In genomic region chr16:67177743-67178699, GRCh38 we compare ENCODE assay signal across 8 cellular contexts. TPM values are rescaled to one million over a fixed set of nuclear protein-coding genes. Genes with fewer than 3 reads are reported as not detected.
DNase-seq lines count a peak whose midpoint lies in the region; ATAC-seq and TF ChIP-seq lines count a peak whose summit lies in the region.

No MANE protein-coding gene starts in this region.

- intact Hi-C loops in posterior cingulate gyrus (cut with DNase I): no loop called here
- intact Hi-C loops in lower leg skin (cut with DNase I; ENCODE audit: low total_unique reads): no loop called here

- peaks cover 7% of the 10 kb centered on the region for H3K4me1 ChIP-seq in cardiac muscle cell (ENCODE audit: low read depth)

- peaks cover 19% of the 10 kb centered on the region for H3K4me1 Mint-ChIP-seq in activated naive CD8-positive, alpha-beta T cell treated with anti-CD3 and anti-CD28 coated beads for 36 hours

- no peaks in the 10 kb centered on the region for H3K9me3 ChIP-seq in cardiac muscle cell (ENCODE audit: low read depth)

- H3K36me3 ChIP-seq in cardiac muscle cell: no peaks in the 10 kb centered on the region

- TF ChIP-seq POLR2A in lower leg skin (IDR thresholded peaks at IDR 0.05): no peak

- no peaks in the 10 kb centered on the region for H3K9me3 Mint-ChIP-seq in activated naive CD8-positive, alpha-beta T cell treated with anti-CD3 and anti-CD28 coated beads for 36 hours

- no peak overlapping the region for H3K27ac ChIP-seq in cardiac muscle cell

- 3 to 4% methylated on average over 32 to 52 of the region's 73 CpGs for WGBS in lower leg skin, 2 donors

- H3K4me3 ChIP-seq in cardiac muscle cell (peak overlapping the region; percentile 16), lower leg skin (ENCODE audit: low read depth, poor library complexity, severe bottlenecking) (no peak overlapping the region)

- H3K27ac Mint-ChIP-seq in activated naive CD8-positive, alpha-beta T cell treated with anti-CD3 and anti-CD28 coated beads for 36 hours: no peak overlapping the region

- peaks cover 3% of the 10 kb centered on the region for H3K36me3 Mint-ChIP-seq in activated naive CD8-positive, alpha-beta T cell treated with anti-CD3 and anti-CD28 coated beads for 36 hours

- H3K27me3 ChIP-seq in cardiac muscle cell: peaks cover 35% of the 10 kb centered on the region

- peak; percentile 87 for DNase-seq in DMS 273 (lab: John Stamatoyannopoulos, UW; ENCODE audit: unreplicated experiment)
- DNase-seq in DMS 273 treated with DMSO at 0.1 percent for 48 hours (lab: John Stamatoyannopoulos, UW): no peak
- DNase-seq in NCI-H748 treated with DMSO at 0.1 percent for 48 hours (lab: John Stamatoyannopoulos, UW): peak; percentile 72
- DNase-seq in activated naive CD8-positive, alpha-beta T cell treated with anti-CD3 and anti-CD28 coated beads for 36 hours: peak; percentile 67
- DNase-seq in cardiac muscle cell (ENCODE audit: low read depth in 1 of 2, low spot score in 1 of 2): peak; percentile 70 to 73
- DNase-seq in posterior cingulate gyrus: peak in 9 of 10 donors; percentile 35 to 94 (median 74)
- no peak for DNase-seq in lower leg skin (ENCODE audit: low spot score in 2 of 2)

- peaks cover 59% of the 10 kb centered on the region for H3K27me3 Mint-ChIP-seq in activated naive CD8-positive, alpha-beta T cell treated with anti-CD3 and anti-CD28 coated beads for 36 hours

- H3K4me3 Mint-ChIP-seq in activated naive CD8-positive, alpha-beta T cell treated with anti-CD3 and anti-CD28 coated beads for 36 hours: peak overlapping the region; percentile 57

- TF ChIP-seq CTCF in cardiac muscle cell (IDR thresholded peaks at IDR 0.05; ENCODE audit: low read depth, low read length) (no peak), lower leg skin (IDR thresholded peaks at IDR 0.05) (no peak)

- no peak for ATAC-seq in HG03565 (IDR thresholded peaks at IDR 0.05; ENCODE audit: unreplicated experiment)

RNA-seq across cellular contexts. Expression of gene MATCAP1, which starts 5.7 kb away (rescaled TPM):
- 10 to 100 TPM; 15.8 to 16.7 TPM for total RNA-seq in activated naive CD8-positive, alpha-beta T cell treated with anti-CD3 and anti-CD28 coated beads for 36 hours
- total RNA-seq in cardiac muscle cell (57.8 and 78.1 TPM in 2 replicates), lower leg skin (1 to 10 TPM; 5.1 to 8.9 (median 7.3) TPM)
- 47.8 and 53.7 TPM in 2 replicates for polyA plus RNA-seq in cardiac muscle cell

RNA-seq across cellular contexts. Expression of gene NOL3, which starts 7.7 kb away (rescaled TPM):
- total RNA-seq in activated naive CD8-positive, alpha-beta T cell treated with anti-CD3 and anti-CD28 coated beads for 36 hours: 1 to 10 TPM; 6.1 to 6.4 TPM
- 33.7 and 40.6 TPM in 2 replicates for total RNA-seq in cardiac muscle cell
- 19.4 and 31.1 TPM in 2 replicates for polyA plus RNA-seq in cardiac muscle cell
- total RNA-seq in lower leg skin: 100 to 1,000 TPM in 2 of 4 donors, 10 to 100 TPM in 2; 84.3 to 139 (median 115) TPM

RNA-seq across cellular contexts. Expression of gene EXOC3L1, which starts 11.9 kb away (rescaled TPM):
- total RNA-seq in activated naive CD8-positive, alpha-beta T cell treated with anti-CD3 and anti-CD28 coated beads for 36 hours: under 1 TPM in 1 of 2 experiments, not detected in 1; 0.19 TPM
- total RNA-seq in cardiac muscle cell (2.9 and 3.7 TPM in 2 replicates), lower leg skin (1 to 10 TPM in 3 of 4 donors, under 1 TPM in 1; 0.95 to 3.8 (median 1.7) TPM)
- 2.8 and 4.3 TPM in 2 replicates for polyA plus RNA-seq in cardiac muscle cell

RNA-seq across cellular contexts. Expression of gene HSF4, which starts 13.5 kb away (rescaled TPM):
- 10 to 100 TPM in 1 of 2 experiments, 1 to 10 TPM in 1; 9.3 to 10.1 TPM for total RNA-seq in activated naive CD8-positive, alpha-beta T cell treated with anti-CD3 and anti-CD28 coated beads for 36 hours
- total RNA-seq in cardiac muscle cell (0.63 and 7.9 TPM in 2 replicates), lower leg skin (100 to 1,000 TPM in 1 of 4 donors, 10 to 100 TPM in 3; 48.3 to 131 (median 64.7) TPM)
- 1.7 and 2.6 TPM in 2 replicates for polyA plus RNA-seq in cardiac muscle cell

RNA-seq across cellular contexts. Expression of gene E2F4, which starts 13.9 kb away (rescaled TPM):
- total RNA-seq in activated naive CD8-positive, alpha-beta T cell treated with anti-CD3 and anti-CD28 coated beads for 36 hours: 100 to 1,000 TPM; 130 to 136 TPM
- total RNA-seq in cardiac muscle cell (85.2 and 99.4 TPM in 2 replicates), lower leg skin (10 to 100 TPM; 56.8 to 74.8 (median 68.1) TPM)
- 66.2 and 68.0 TPM in 2 replicates for polyA plus RNA-seq in cardiac muscle cell

Comparison
In these comparisons a context has a peak if more than half of its experiments do, and no peak if none do; other contexts are left out.
1. DNase-seq: peak in DMS 273 (single experiment), NCI-H748 treated with DMSO at 0.1 percent for 48 hours (single experiment), activated naive CD8-positive, alpha-beta T cell treated with anti-CD3 and anti-CD28 coated beads for 36 hours (single experiment), cardiac muscle cell (2 of 2) and posterior cingulate gyrus (9 of 10); none in DMS 273 treated with DMSO at 0.1 percent for 48 hours (single experiment) and lower leg skin (0 of 2).